8 cellular contexts compared by ENCODE assay signal in the genomic region with DNA sequence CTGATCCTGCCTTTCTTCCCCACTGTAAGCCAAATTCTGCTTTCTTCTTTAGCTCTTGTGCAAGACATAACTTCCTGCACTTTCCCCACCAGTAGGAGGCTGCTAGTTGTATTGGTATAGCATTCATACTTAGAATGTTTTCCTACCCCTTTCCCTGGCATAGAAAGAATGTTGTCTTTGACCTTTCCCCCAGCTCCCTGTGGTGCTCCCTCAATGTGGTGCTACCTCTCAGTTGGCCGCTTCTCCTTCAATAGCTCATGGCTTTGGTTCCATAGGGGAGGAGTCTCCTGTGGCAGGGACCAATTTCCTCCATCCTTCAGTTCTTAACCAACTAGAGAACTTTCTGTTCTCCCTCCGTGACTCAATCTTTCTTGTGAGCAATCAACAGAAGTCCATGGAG.
A peak's percentile ranks its signal among the peaks of the same experiment; 100 is the strongest.
DNase-seq lines count a peak whose midpoint lies in the region; ATAC-seq and TF ChIP-seq lines count a peak whose summit lies in the region.

No MANE protein-coding gene starts in this region.

- peak; percentile 33 for ATAC-seq in GM19452 (IDR thresholded peaks at IDR 0.05; ENCODE audit: unreplicated experiment)
- ATAC-seq in activated naive CD4-positive, alpha-beta T cell treated with anti-CD3 and anti-CD28 coated beads, Interleukin-2, amount 50 U/mL, for 72 hours: no peak

- H3K27me3 Mint-ChIP-seq in activated naive CD4-positive, alpha-beta T cell treated with anti-CD3 and anti-CD28 coated beads, Interleukin-2, amount 10 ng/mL, durations not matched to agents 7 days and 5 days: peaks cover 11% of the 10 kb centered on the region

- no peak; the same call in 1 of the 2 replicates for TF ChIP-seq RAD21 in Ishikawa (IDR thresholded peaks at IDR 0.05; ENCODE audit: low read depth)

- peak; percentile 43; the same call in 1 of the 2 replicates for TF ChIP-seq EP300 in Ishikawa (IDR thresholded peaks at IDR 0.05; ENCODE audit: borderline replicate concordance)

- DNase-seq in AML-193 (lab: John Stamatoyannopoulos, UW) (peak; percentile 65 to 68), fibroblast of mammary gland (ENCODE audit: low read depth) (peak; percentile 90), NCI-H446 treated with DMSO at 0.1 percent for 48 hours (lab: John Stamatoyannopoulos, UW) (no peak), T1000 (lab: John Stamatoyannopoulos, UW) (no peak)
- no peak for DNase-seq in activated naive CD4-positive, alpha-beta T cell treated with anti-CD3 and anti-CD28 coated beads, Interleukin-2, amount 10 ng/mL, durations not matched to agents 7 days and 5 days
- no peak for DNase-seq in activated naive CD4-positive, alpha-beta T cell treated with anti-CD3 and anti-CD28 coated beads, Interleukin-2, amount 50 U/mL, for 72 hours (ENCODE audit: low spot score in 2 of 2)

- no peak overlapping the region for H3K4me3 Mint-ChIP-seq in activated naive CD4-positive, alpha-beta T cell treated with anti-CD3 and anti-CD28 coated beads, Interleukin-2, amount 10 ng/mL, durations not matched to agents 7 days and 5 days

- no peak overlapping the region for H3K4me3 ChIP-seq in fibroblast of mammary gland (ENCODE audit: control insufficient read depth, low read depth, low read length)

- TF ChIP-seq CTCF in fibroblast of mammary gland (conservative IDR thresholded peaks at IDR 0.05; ENCODE audit: control insufficient read depth, insufficient read depth, low read depth, low read length): peak; percentile 46

- peaks cover 5% of the 10 kb centered on the region for H3K9me3 Mint-ChIP-seq in activated naive CD4-positive, alpha-beta T cell treated with anti-CD3 and anti-CD28 coated beads, Interleukin-2, amount 10 ng/mL, durations not matched to agents 7 days and 5 days
- peaks cover 0 to 10% of the 10 kb centered on the region in 2 donors for H3K9me3 Mint-ChIP-seq in activated naive CD4-positive, alpha-beta T cell treated with anti-CD3 and anti-CD28 coated beads, Interleukin-2, amount 50 U/mL, for 72 hours

- H3K36me3 Mint-ChIP-seq in activated naive CD4-positive, alpha-beta T cell treated with anti-CD3 and anti-CD28 coated beads, Interleukin-2, amount 10 ng/mL, durations not matched to agents 7 days and 5 days: peaks cover 2% of the 10 kb centered on the region
- H3K36me3 Mint-ChIP-seq in activated naive CD4-positive, alpha-beta T cell treated with anti-CD3 and anti-CD28 coated beads, Interleukin-2, amount 50 U/mL, for 72 hours: peaks cover 4 to 12% of the 10 kb centered on the region in 2 donors

- H3K4me1 Mint-ChIP-seq in activated naive CD4-positive, alpha-beta T cell treated with anti-CD3 and anti-CD28 coated beads, Interleukin-2, amount 10 ng/mL, durations not matched to agents 7 days and 5 days: peaks cover 56% of the 10 kb centered on the region

- CTCF ChIA-PET in activated naive CD4-positive, alpha-beta T cell treated with anti-CD3 and anti-CD28 coated beads, Interleukin-2, amount 10 ng/mL, durations not matched to agents 7 days and 5 days (lab: Charles Lee): interaction anchor here (0.5 to 2.2 kb wide), 6 partner anchors 14 to 101 kb away, joined by 3 to 13 read pairs (median 4); a partner anchor contains a TSS

- no peak overlapping the region for H3K27ac Mint-ChIP-seq in activated naive CD4-positive, alpha-beta T cell treated with anti-CD3 and anti-CD28 coated beads, Interleukin-2, amount 10 ng/mL, durations not matched to agents 7 days and 5 days
- H3K27ac Mint-ChIP-seq in activated naive CD4-positive, alpha-beta T cell treated with anti-CD3 and anti-CD28 coated beads, Interleukin-2, amount 50 U/mL, for 72 hours: no peak overlapping the region

TF ChIP-seq in Ishikawa, 13 proteins besides CTCF, POLR2A, EP300 and RAD21:
- TF ChIP-seq YY1 (IDR thresholded peaks at IDR 0.05; ENCODE audit: low read depth): 0 out of 2 replicates have a peak, but pooled peaks have one; percentile 17
- TF ChIP-seq CREB1 (IDR thresholded peaks at IDR 0.05; ENCODE audit: low read depth): no peak
- peak; percentile 76 for TF ChIP-seq TEAD4 (IDR thresholded peaks at IDR 0.05)
- peak; percentile 84 for TF ChIP-seq CEBPB (IDR thresholded peaks at IDR 0.05)
- TF ChIP-seq, protein P1, sequence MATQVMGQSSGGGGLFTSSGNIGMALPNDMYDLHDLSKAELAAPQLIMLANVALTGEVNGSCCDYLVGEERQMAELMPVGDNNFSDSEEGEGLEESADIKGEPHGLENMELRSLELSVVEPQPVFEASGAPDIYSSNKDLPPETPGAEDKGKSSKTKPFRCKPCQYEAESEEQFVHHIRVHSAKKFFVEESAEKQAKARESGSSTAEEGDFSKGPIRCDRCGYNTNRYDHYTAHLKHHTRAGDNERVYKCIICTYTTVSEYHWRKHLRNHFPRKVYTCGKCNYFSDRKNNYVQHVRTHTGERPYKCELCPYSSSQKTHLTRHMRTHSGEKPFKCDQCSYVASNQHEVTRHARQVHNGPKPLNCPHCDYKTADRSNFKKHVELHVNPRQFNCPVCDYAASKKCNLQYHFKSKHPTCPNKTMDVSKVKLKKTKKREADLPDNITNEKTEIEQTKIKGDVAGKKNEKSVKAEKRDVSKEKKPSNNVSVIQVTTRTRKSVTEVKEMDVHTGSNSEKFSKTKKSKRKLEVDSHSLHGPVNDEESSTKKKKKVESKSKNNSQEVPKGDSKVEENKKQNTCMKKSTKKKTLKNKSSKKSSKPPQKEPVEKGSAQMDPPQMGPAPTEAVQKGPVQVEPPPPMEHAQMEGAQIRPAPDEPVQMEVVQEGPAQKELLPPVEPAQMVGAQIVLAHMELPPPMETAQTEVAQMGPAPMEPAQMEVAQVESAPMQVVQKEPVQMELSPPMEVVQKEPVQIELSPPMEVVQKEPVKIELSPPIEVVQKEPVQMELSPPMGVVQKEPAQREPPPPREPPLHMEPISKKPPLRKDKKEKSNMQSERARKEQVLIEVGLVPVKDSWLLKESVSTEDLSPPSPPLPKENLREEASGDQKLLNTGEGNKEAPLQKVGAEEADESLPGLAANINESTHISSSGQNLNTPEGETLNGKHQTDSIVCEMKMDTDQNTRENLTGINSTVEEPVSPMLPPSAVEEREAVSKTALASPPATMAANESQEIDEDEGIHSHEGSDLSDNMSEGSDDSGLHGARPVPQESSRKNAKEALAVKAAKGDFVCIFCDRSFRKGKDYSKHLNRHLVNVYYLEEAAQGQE (IDR thresholded peaks at IDR 0.05; ENCODE audit: low read depth): no peak
- TF ChIP-seq, protein P2, sequence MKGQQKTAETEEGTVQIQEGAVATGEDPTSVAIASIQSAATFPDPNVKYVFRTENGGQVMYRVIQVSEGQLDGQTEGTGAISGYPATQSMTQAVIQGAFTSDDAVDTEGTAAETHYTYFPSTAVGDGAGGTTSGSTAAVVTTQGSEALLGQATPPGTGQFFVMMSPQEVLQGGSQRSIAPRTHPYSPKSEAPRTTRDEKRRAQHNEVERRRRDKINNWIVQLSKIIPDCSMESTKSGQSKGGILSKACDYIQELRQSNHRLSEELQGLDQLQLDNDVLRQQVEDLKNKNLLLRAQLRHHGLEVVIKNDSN (IDR thresholded peaks at IDR 0.05): no peak
TF ChIP-seq in Ishikawa: peak in this region for 3.

Comparison
In these comparisons a context has a peak if more than half of its experiments do, and no peak if none do; other contexts are left out.
1. DNase-seq: peak in AML-193 (2 of 2) and fibroblast of mammary gland (single experiment); none in NCI-H446 treated with DMSO at 0.1 percent for 48 hours (single experiment), T1000 (single experiment), activated naive CD4-positive, alpha-beta T cell treated with anti-CD3 and anti-CD28 coated beads, Interleukin-2, amount 10 ng/mL, durations not matched to agents 7 days and 5 days (single experiment) and activated naive CD4-positive, alpha-beta T cell treated with anti-CD3 and anti-CD28 coated beads, Interleukin-2, amount 50 U/mL, for 72 hours (0 of 2).